In the genomic region with DNA sequence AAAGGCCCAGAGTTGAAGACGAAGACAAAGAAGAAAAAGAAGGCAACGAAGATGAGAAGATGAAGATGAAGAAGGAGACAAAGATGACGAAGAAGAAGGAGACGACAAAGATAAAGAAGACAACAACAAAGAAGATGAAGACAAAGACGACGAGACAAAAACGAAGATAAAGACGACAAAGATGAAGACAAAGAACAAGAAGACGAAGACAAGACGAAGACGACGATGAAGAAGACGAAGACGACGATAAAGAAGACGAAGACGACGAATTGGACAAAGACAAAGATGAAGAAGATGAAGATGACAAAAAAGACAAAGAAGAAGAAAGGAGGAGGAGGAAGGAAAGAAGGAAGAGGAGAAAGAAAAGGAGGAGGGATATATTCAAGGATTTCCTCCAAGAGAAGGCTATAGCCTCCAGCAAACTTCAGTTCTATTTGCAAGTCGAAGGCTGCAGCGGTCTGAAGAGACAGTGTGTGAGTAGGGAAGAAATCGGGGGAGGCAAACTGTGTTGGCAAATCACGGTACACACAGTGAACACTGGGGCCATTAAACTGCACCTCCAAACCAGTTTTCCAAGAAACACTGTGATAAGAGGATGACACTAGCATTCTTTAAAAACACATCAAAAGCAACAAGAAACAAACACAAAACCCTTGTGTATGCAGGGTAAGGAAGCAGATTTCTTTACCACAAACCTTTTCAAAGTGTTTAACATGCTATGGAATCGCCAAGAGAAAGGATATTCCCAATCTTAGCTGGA, we compare ENCODE assay signal across 19 cellular contexts. TPM values are rescaled to one million over a fixed set of nuclear protein-coding genes. Genes with fewer than 3 reads are reported as not detected.
DNase-seq lines count a peak whose midpoint lies in the region; ATAC-seq, FAIRE-seq and TF ChIP-seq lines count a peak whose summit lies in the region.
"Had no signal": no experiment of that assay in that cellular context is flagged by ENCODE, and none has a peak within 500 bp of the region (broad histone marks: within the 10 kb centered on the region; RNA-seq: fewer than 3 reads in every experiment).

No MANE protein-coding gene starts in this region.

- no peak overlapping the region for H3K4me2 ChIP-seq in HepG2 (ENCODE audit: low read depth, low read length)

- no peak for TF ChIP-seq POLR2A in HepG2 (IDR thresholded peaks at IDR 0.05; ENCODE audit: insufficient read depth in 1 of 2, low read depth in 2 of 2, low read length in 2 of 2)
- no peak for TF ChIP-seq POLR2A in right lobe of liver (IDR thresholded peaks at IDR 0.05)

- no peak overlapping the region for H2AFZ ChIP-seq in HepG2 (ENCODE audit: low read length)

- H3K27ac ChIP-seq in HepG2 (ENCODE audit: extremely low read length, insufficient read depth, low read length): no peak overlapping the region
- H3K27ac ChIP-seq in right lobe of liver: no peak overlapping the region

- intact Hi-C loops in HepG2 (cut with micrococcal nuclease; ENCODE audit: unreplicated experiment): no loop called here
- intact Hi-C loops in right lobe of liver (cut with DNase I): no loop called here
- intact Hi-C loops in Calu3 (cut with micrococcal nuclease; ENCODE audit: unreplicated experiment): no loop called here

- H3K9ac ChIP-seq in HepG2 (ENCODE audit: insufficient read depth, low read depth, low read length): no peak overlapping the region

- WGBS in HepG2 (ENCODE audit: low lambda C conversion rate): 96% methylated on average over 23 of the region's 23 CpGs
- 91% methylated on average over 14 of the region's 23 CpGs for WGBS in right lobe of liver (ENCODE audit: insufficient coverage, low coverage, low lambda C conversion rate, missing lambda C conversion rate)

- no peak for TF ChIP-seq CTCF in HepG2 (CRISPR knock-in tag; IDR thresholded peaks at IDR 0.05)
- TF ChIP-seq CTCF in right lobe of liver (IDR thresholded peaks at IDR 0.05): no peak
- no peak for TF ChIP-seq CTCF in Calu3 (IDR thresholded peaks at IDR 0.05; ENCODE audit: unreplicated experiment)

- H3K36me3 ChIP-seq in HepG2 (replicated peaks in 1 of 2; ENCODE audit: control insufficient read depth in 1 of 2, insufficient read depth in 2 of 2, low read length in 2 of 2) (peaks cover 52 to 81% of the 10 kb centered on the region in 2 experiments), right lobe of liver (peaks cover 0 to 57% (median 28%) of the 10 kb centered on the region in 4 donors)

- BruUV-seq in HepG2 (replicated peaks; lab: Mats Ljungman, UMichigan) (no TSS peak), Calu3 (replicated peaks; lab: Mats Ljungman, UMichigan) (no TSS peak)

- ATAC-seq in HepG2 (no peak), right lobe of liver (no peak), HG03469 (IDR thresholded peaks at IDR 0.05; ENCODE audit: unreplicated experiment) (no peak)
- no peak for ATAC-seq in activated T-helper 17 cell treated with anti-CD3 and anti-CD28 coated beads, Interleukin-2, amount 50 U/mL, for 72 hours (replicated peaks)
- ATAC-seq: HCT116 had no signal

- H3K4me3 ChIP-seq in HepG2 (replicated peaks in 1 of 3; ENCODE audit: insufficient read depth in 1 of 3, low read depth in 2 of 3, low read length in 3 of 3) (no peak overlapping the region), right lobe of liver (no peak overlapping the region)

- H3K9me3 Mint-ChIP-seq in activated T-helper 17 cell treated with anti-CD3 and anti-CD28 coated beads, Interleukin-2, amount 50 U/mL, for 72 hours: no peaks in the 10 kb centered on the region
- H3K9me3 Mint-ChIP-seq in Calu3 (ENCODE audit: low read depth, unreplicated experiment): no peaks in the 10 kb centered on the region

- CTCF ChIA-PET in HepG2 (lab: Yijun Ruan, JAX; ENCODE audit: low intra/inter-chr PET ratio, low total read pairs): no interaction called here
- CTCF ChIA-PET in Calu3 (lab: Charles Lee): no interaction called here

- H3K9me3 ChIP-seq in HepG2 (ENCODE audit: low read length): no peaks in the 10 kb centered on the region
- no peaks in the 10 kb centered on the region for H3K9me3 ChIP-seq in right lobe of liver

- peaks cover 99% of the 10 kb centered on the region for H3K36me3 Mint-ChIP-seq in activated T-helper 17 cell treated with anti-CD3 and anti-CD28 coated beads, Interleukin-2, amount 50 U/mL, for 72 hours (ENCODE audit: low read depth)
- H3K36me3 Mint-ChIP-seq in Calu3 (ENCODE audit: insufficient read depth, unreplicated experiment): peaks cover 28% of the 10 kb centered on the region

- H3K4me1 ChIP-seq in HepG2 (ENCODE audit: insufficient read depth, low read length): peaks cover 12% of the 10 kb centered on the region
- H3K4me1 ChIP-seq in right lobe of liver: peaks cover 0 to 39% (median 17%) of the 10 kb centered on the region in 4 donors

- no peaks in the 10 kb centered on the region for H4K20me1 ChIP-seq in HepG2 (ENCODE audit: insufficient read depth, low read length)

- H3K27me3 ChIP-seq in HepG2 (ENCODE audit: control insufficient read depth in 1 of 2, insufficient read depth in 2 of 2, low read length in 2 of 2) (no peaks in the 10 kb centered on the region), right lobe of liver (no peaks in the 10 kb centered on the region)

- H3K4me3 Mint-ChIP-seq in activated T-helper 17 cell treated with anti-CD3 and anti-CD28 coated beads, Interleukin-2, amount 50 U/mL, for 72 hours: no peak overlapping the region
- no peak overlapping the region for H3K4me3 Mint-ChIP-seq in Calu3 (ENCODE audit: low read depth, unreplicated experiment)

- in situ Hi-C loops in HepG2 (cut with HindIII; ENCODE audit: extremely low pct_ligation_motif_present, low pct_unique_long_range_greater_than_20kb): no loop called here

- DNase-seq in HepG2 (ENCODE audit: low spot score) (no peak), right lobe of liver (no peak), mesenteric fat pad (ENCODE audit: low spot score) (peak; percentile 2), Calu3 (no peak), LoVo (ENCODE audit: low spot score) (no peak)
- DNase-seq: ACHN, C1 segment of cervical spinal cord, DMS79, GOT3, KBM-7, MV-4-11, NCI-H1694 treated with DMSO at 0.1 percent for 48 hours, NCI-H510A treated with DMSO at 0.1 percent for 48 hours, NCI-H82, RPMI8226, SIG-M5 had no signal

- POLR2A ChIA-PET in HepG2 (lab: Yijun Ruan, JAX): no interaction called here

- no peaks in the 10 kb centered on the region for H3K79me2 ChIP-seq in HepG2 (ENCODE audit: insufficient read depth, low read length)

- TF ChIP-seq RAD21 in HepG2 (CRISPR knock-in tag; IDR thresholded peaks at IDR 0.05): no peak

- FAIRE-seq in HepG2 (lab: Jason Lieb, UNC): peak; percentile 56

- no peaks in the 10 kb centered on the region for H3K27me3 Mint-ChIP-seq in activated T-helper 17 cell treated with anti-CD3 and anti-CD28 coated beads, Interleukin-2, amount 50 U/mL, for 72 hours
- H3K27me3 Mint-ChIP-seq in Calu3 (ENCODE audit: unreplicated experiment): no peaks in the 10 kb centered on the region

- peaks cover 18% of the 10 kb centered on the region for H3K4me1 Mint-ChIP-seq in activated T-helper 17 cell treated with anti-CD3 and anti-CD28 coated beads, Interleukin-2, amount 50 U/mL, for 72 hours
- no peaks in the 10 kb centered on the region for H3K4me1 Mint-ChIP-seq in Calu3 (ENCODE audit: low read depth, unreplicated experiment)

- peak overlapping the region; percentile 11 for H3K27ac Mint-ChIP-seq in activated T-helper 17 cell treated with anti-CD3 and anti-CD28 coated beads, Interleukin-2, amount 50 U/mL, for 72 hours
- no peak overlapping the region for H3K27ac Mint-ChIP-seq in Calu3 (ENCODE audit: unreplicated experiment)

- TF ChIP-seq EP300 in HepG2 (IDR thresholded peaks at IDR 0.05; ENCODE audit: low read depth in 2 of 2, low read length in 2 of 2): no peak
- no peak for TF ChIP-seq EP300 in HepG2 (CRISPR knock-in tag; IDR thresholded peaks at IDR 0.05; ENCODE audit: borderline replicate concordance)

RNA-seq across cellular contexts. Expression of a gene that starts 40.5 kb away (rescaled TPM):
- total RNA-seq in HepG2 (2016; rRNA removed; fragmentation: Illumina TruSeq; extraction: Trizol) (8.7 and 12.6 TPM in 2 replicates), right lobe of liver (10 to 100 TPM; 17.2 to 44.2 (median 31.2) TPM), mesenteric fat pad (51.4 TPM), Calu3 (2022) (57.6 and 61.3 TPM in 2 replicates)
- total RNA-seq in HepG2 (2016; cell fraction: cytosol; rRNA removed; fragmentation: Illumina TruSeq; extraction: Trizol; ENCODE audit: low read depth): 4.7 and 4.9 TPM in 2 replicates
- total RNA-seq in HepG2 (2016; cell fraction: insoluble cytoplasmic fraction; rRNA removed; fragmentation: Illumina TruSeq; extraction: Trizol): 9.0 and 11.2 TPM in 2 replicates
- total RNA-seq in HepG2 (2016; cell fraction: membrane; rRNA removed; fragmentation: Illumina TruSeq; extraction: Trizol): 5.9 and 7.4 TPM in 2 replicates
- total RNA-seq in HepG2 (2016; cell fraction: nucleus; rRNA removed; fragmentation: Illumina TruSeq; extraction: Trizol): 15.1 and 17.8 TPM in 2 replicates
- 19.3 and 20.7 TPM in 2 replicates for polyA plus RNA-seq in HepG2 (2011; rRNA removed)
- polyA plus RNA-seq in HepG2 (2011; cell fraction: cytosol; rRNA removed): 8.5 and 11.8 TPM in 2 replicates
- 53.5 and 61.6 TPM in 2 replicates for polyA plus RNA-seq in HepG2 (2011; cell fraction: nucleus; rRNA removed)
- 29.8 and 37.5 TPM in 2 replicates for polyA plus RNA-seq in HepG2 (2012)
- polyA plus RNA-seq in HepG2 (2016; cell fraction: cytosol; fragmentation: Illumina TruSeq; extraction: Trizol; ENCODE audit: low read depth): 0.89 and 1.4 TPM in 2 replicates
- 13.1 and 15.0 TPM in 2 replicates for polyA plus RNA-seq in HepG2 (2016; cell fraction: insoluble cytoplasmic fraction; fragmentation: Illumina TruSeq; extraction: Trizol; ENCODE audit: low read depth)
- polyA plus RNA-seq in HepG2 (2016; cell fraction: membrane; fragmentation: Illumina TruSeq; extraction: Trizol; ENCODE audit: low read depth): 3.1 and 3.3 TPM in 2 replicates
- 23.8 and 27.5 TPM in 2 replicates for polyA plus RNA-seq in HepG2 (2016; cell fraction: nucleus; fragmentation: Illumina TruSeq; extraction: Trizol; ENCODE audit: insufficient read depth, low read depth)
- 27.6 and 72.5 TPM in 2 replicates for polyA minus RNA-seq in HepG2 (2011; rRNA and poly(A)+ RNA removed; ENCODE audit: low replicate concordance)
- polyA minus RNA-seq in HepG2 (2011; cell fraction: cytosol; rRNA and poly(A)+ RNA removed): 18.2 and 19.5 TPM in 2 replicates
- polyA minus RNA-seq in HepG2 (2011; cell fraction: nucleus; rRNA and poly(A)+ RNA removed): 76.6 and 109 TPM in 2 replicates
- 100 to 1,000 TPM in 1 of 2 donors, 10 to 100 TPM in 1; 85.0 to 120 TPM for total RNA-seq in activated T-helper 17 cell treated with anti-CD3 and anti-CD28 coated beads, Interleukin-2, amount 50 U/mL, for 72 hours

RNA-seq across cellular contexts. Expression of a gene that starts 47.6 kb away (rescaled TPM):
- 72.5 and 79.2 TPM in 2 replicates for total RNA-seq in HepG2 (2016; rRNA removed; fragmentation: Illumina TruSeq; extraction: Trizol)
- 47.5 and 49.3 TPM in 2 replicates for total RNA-seq in HepG2 (2016; cell fraction: cytosol; rRNA removed; fragmentation: Illumina TruSeq; extraction: Trizol; ENCODE audit: low read depth)
- total RNA-seq in HepG2 (2016; cell fraction: insoluble cytoplasmic fraction; rRNA removed; fragmentation: Illumina TruSeq; extraction: Trizol): 69.0 and 72.8 TPM in 2 replicates
- 108 and 112 TPM in 2 replicates for total RNA-seq in HepG2 (2016; cell fraction: membrane; rRNA removed; fragmentation: Illumina TruSeq; extraction: Trizol)
- total RNA-seq in HepG2 (2016; cell fraction: nucleus; rRNA removed; fragmentation: Illumina TruSeq; extraction: Trizol): 36.9 and 40.9 TPM in 2 replicates
- polyA plus RNA-seq in HepG2 (2011; rRNA removed): 40.9 and 42.0 TPM in 2 replicates
- polyA plus RNA-seq in HepG2 (2011; cell fraction: cytosol; rRNA removed): 55.5 and 55.6 TPM in 2 replicates
- 40.4 and 42.4 TPM in 2 replicates for polyA plus RNA-seq in HepG2 (2011; cell fraction: nucleus; rRNA removed)
- polyA plus RNA-seq in HepG2 (2012): 51.9 and 69.8 TPM in 2 replicates
- 33.1 and 37.3 TPM in 2 replicates for polyA plus RNA-seq in HepG2 (2016; cell fraction: cytosol; fragmentation: Illumina TruSeq; extraction: Trizol; ENCODE audit: low read depth)
- 63.0 and 67.7 TPM in 2 replicates for polyA plus RNA-seq in HepG2 (2016; cell fraction: insoluble cytoplasmic fraction; fragmentation: Illumina TruSeq; extraction: Trizol; ENCODE audit: low read depth)
- polyA plus RNA-seq in HepG2 (2016; cell fraction: membrane; fragmentation: Illumina TruSeq; extraction: Trizol; ENCODE audit: low read depth): 61.4 and 61.5 TPM in 2 replicates
- 37.9 and 47.5 TPM in 2 replicates for polyA plus RNA-seq in HepG2 (2016; cell fraction: nucleus; fragmentation: Illumina TruSeq; extraction: Trizol; ENCODE audit: insufficient read depth, low read depth)
- polyA minus RNA-seq in HepG2 (2011; rRNA and poly(A)+ RNA removed; ENCODE audit: low replicate concordance): 26.4 and 52.5 TPM in 2 replicates
- 59.4 and 68.5 TPM in 2 replicates for polyA minus RNA-seq in HepG2 (2011; cell fraction: cytosol; rRNA and poly(A)+ RNA removed)
- polyA minus RNA-seq in HepG2 (2011; cell fraction: nucleus; rRNA and poly(A)+ RNA removed): 57.7 and 67.5 TPM in 2 replicates
- 10 to 100 TPM in 1 of 6 experiments, 1 to 10 TPM in 5; 3.6 to 10.2 (median 6.9) TPM for total RNA-seq in right lobe of liver
- total RNA-seq in activated T-helper 17 cell treated with anti-CD3 and anti-CD28 coated beads, Interleukin-2, amount 50 U/mL, for 72 hours: 100 to 1,000 TPM; 112 to 117 TPM
- 26.8 TPM for total RNA-seq in mesenteric fat pad
- 66.0 and 71.1 TPM in 2 replicates for total RNA-seq in Calu3 (2022)
